14 cellular contexts compared by ENCODE assay signal in genomic region chr16:54280751-54281150, GRCh38. TPM values are rescaled to one million over a fixed set of nuclear protein-coding genes. Genes with fewer than 3 reads are reported as not detected.
DNase-seq lines count a peak whose midpoint lies in the region; ATAC-seq, FAIRE-seq and TF ChIP-seq lines count a peak whose summit lies in the region.
"Had no signal": no experiment of that assay in that cellular context is flagged by ENCODE, and none has a peak within 500 bp of the region (broad histone marks: within the 10 kb centered on the region; RNA-seq: fewer than 3 reads in every experiment).

No MANE protein-coding gene starts in this region.

- H3K4me3 ChIP-seq in A549 (no peak overlapping the region), GM23338 (no peak overlapping the region), WERI-Rb-1 (ENCODE audit: low read depth, low read length) (no peak overlapping the region), dorsolateral prefrontal cortex (no peak overlapping the region)
- H3K4me3 ChIP-seq: coronary artery, uterus had no signal

- H3K27ac ChIP-seq in A549, result no peak overlapping the region
- no peak overlapping the region for H3K27ac ChIP-seq in GM23338 (ENCODE audit: low read depth)
- H3K27ac ChIP-seq in WERI-Rb-1, result no peak overlapping the region
- no peak overlapping the region for H3K27ac ChIP-seq in dorsolateral prefrontal cortex
- H3K27ac ChIP-seq: coronary artery, uterus had no signal

- peaks cover 74% of the 10 kb centered on the region for H3K27me3 ChIP-seq in GM23338 (ENCODE audit: insufficient read depth)
- H3K27me3 ChIP-seq in WERI-Rb-1 (ENCODE audit: insufficient read depth, low read depth, severe bottlenecking), result peaks cover 16% of the 10 kb centered on the region
- peaks cover 4 to 65% (median 53%) of the 10 kb centered on the region in 45 donors for H3K27me3 ChIP-seq in dorsolateral prefrontal cortex

- H3K27me3 Mint-ChIP-seq in GM23338 (ENCODE audit: insufficient read depth, low read depth, poor library complexity), result peaks cover 69% of the 10 kb centered on the region

- POLR2A ChIA-PET in A549 (lab: Yijun Ruan, JAX), result no interaction called here

- peak overlapping the region; percentile 70; the same call in 1 of the 3 replicates for H3K4me3 Mint-ChIP-seq in GM23338
- H3K4me3 Mint-ChIP-seq: immature natural killer cell; T-helper 2 cell treated with Interferon-gamma antibody and Interleukin-4, amounts not matched to agents 5 μg/mL and 100 μg/mL, for 36 hours had no signal

- H4K20me1 ChIP-seq in GM23338 (replicated peaks; ENCODE audit: insufficient read depth), result no peaks in the 10 kb centered on the region; the same call in 1 of the 2 replicates

- ATAC-seq in A549 (no peak), GM23338 (no peak), GM21825 (IDR thresholded peaks at IDR 0.05; ENCODE audit: unreplicated experiment) (no peak), HG02852 (IDR thresholded peaks at IDR 0.05; ENCODE audit: unreplicated experiment) (no peak), GM19328 (IDR thresholded peaks at IDR 0.05; ENCODE audit: unreplicated experiment) (no peak)

- WGBS in A549 (ENCODE audit: missing lambda C conversion rate), result 73% methylated on average over 3 of the region's 3 CpGs

- peaks cover 4% of the 10 kb centered on the region; the same call in 1 of the 2 replicates for H3F3A ChIP-seq in GM23338 (replicated peaks; ENCODE audit: low read depth)

- H3K4me2 ChIP-seq in A549 (peak overlapping the region; percentile 87; the same call in 1 of the 3 replicates), GM23338 (no peak overlapping the region)

- no peak for TF ChIP-seq EP300 in A549 (IDR thresholded peaks at IDR 0.05)

- peaks cover 27% of the 10 kb centered on the region for H3K4me1 Mint-ChIP-seq in GM23338

- no peak for DNase-seq in A549 (ENCODE audit: low read depth in 1 of 2, low spot score in 1 of 2)
- no peak for DNase-seq in GM23338 (ENCODE audit: low spot score)
- peak; percentile 10 for DNase-seq in WERI-Rb-1
- DNase-seq in islet precursor cell, result peak; percentile 43
- no peak for DNase-seq in dorsolateral prefrontal cortex
- DNase-seq: immature natural killer cell, NCI-H1436 treated with DMSO at 0.1 percent for 48 hours, NCI-H524, uterus had no signal

- no peak overlapping the region for H2AFZ ChIP-seq in GM23338

- no peaks in the 10 kb centered on the region for H3K9me3 Mint-ChIP-seq in GM23338
- H3K9me3 Mint-ChIP-seq: immature natural killer cell; T-helper 2 cell treated with Interferon-gamma antibody and Interleukin-4, amounts not matched to agents 5 μg/mL and 100 μg/mL, for 36 hours had no signal

- TF ChIP-seq CTCF in A549 (IDR thresholded peaks at IDR 0.05) (no peak), GM23338 (conservative IDR thresholded peaks at IDR 0.05; ENCODE audit: low read depth in 2 of 2) (no peak), WERI-Rb-1 (IDR thresholded peaks at IDR 0.05; ENCODE audit: low read depth, low read length) (no peak), dorsolateral prefrontal cortex (IDR thresholded peaks at IDR 0.05 in 54 of 56, conservative IDR thresholded peaks at IDR 0.05 in 2 of 56; ENCODE audit: low read depth in 1 of 56, partially characterized antibody in 56 of 56) (no peak)

- TF ChIP-seq POLR2A in A549 (IDR thresholded peaks at IDR 0.05; ENCODE audit: low read length), result no peak

- H3K9me2 ChIP-seq in GM23338 (ENCODE audit: insufficient read depth), result no peaks in the 10 kb centered on the region

- no peak for TF ChIP-seq RAD21 in A549 (conservative IDR thresholded peaks at IDR 0.05 in 1 of 2, IDR thresholded peaks at IDR 0.05 in 1 of 2)

- no peaks in the 10 kb centered on the region for H3K79me2 ChIP-seq in GM23338 (replicated peaks; ENCODE audit: insufficient read depth)

- H3K36me3 ChIP-seq in GM23338 (ENCODE audit: insufficient read depth), result no peaks in the 10 kb centered on the region; the same call in 1 of the 2 replicates
- no peaks in the 10 kb centered on the region for H3K36me3 ChIP-seq in WERI-Rb-1
- H3K36me3 ChIP-seq: uterus had no signal

- no peaks in the 10 kb centered on the region; the same call in 2 of the 3 replicates for H3K36me3 Mint-ChIP-seq in GM23338 (ENCODE audit: low read depth)

- CTCF ChIA-PET in A549 (lab: Yijun Ruan, JAX), result interaction anchor here (0.8 to 2.4 kb wide), 9 partner anchors 8 to 731 kb away, joined by 3 to 12 read pairs (median 3); no protein-coding TSS in a partner anchor

- no peak overlapping the region for H3K27ac Mint-ChIP-seq in GM23338
- H3K27ac Mint-ChIP-seq: immature natural killer cell; T-helper 2 cell treated with Interferon-gamma antibody and Interleukin-4, amounts not matched to agents 5 μg/mL and 100 μg/mL, for 36 hours had no signal

- H3K9me3 ChIP-seq in A549 (no peaks in the 10 kb centered on the region), WERI-Rb-1 (ENCODE audit: severe bottlenecking) (no peaks in the 10 kb centered on the region)
- H3K9me3 ChIP-seq: uterus had no signal

- no peak for FAIRE-seq in A549 (lab: Jason Lieb, UNC)

- intact Hi-C loops in dorsolateral prefrontal cortex (cut with DNase I), result loop anchor here in 1 of 2 donors (10.0 kb wide), 1 partner anchor 654 kb away; the partner anchor contains the start of gene IRX5

- H3K4me1 ChIP-seq in A549, result peaks cover 20% of the 10 kb centered on the region; the same call in 1 of the 3 replicates
- H3K4me1 ChIP-seq in GM23338 (ENCODE audit: insufficient read depth), result peaks cover 16% of the 10 kb centered on the region; the same call in 1 of the 2 replicates

TF ChIP-seq in A549, 52 proteins besides CTCF, POLR2A, EP300 and RAD21 (continues in another document):
- TF ChIP-seq ATOH8 (CRISPR knock-in tag; IDR thresholded peaks at IDR 0.05; ENCODE audit: low read depth) (no peak), PHF8 (IDR thresholded peaks at IDR 0.05; ENCODE audit: borderline replicate concordance, low read depth) (no peak), EHMT2 (IDR thresholded peaks at IDR 0.05; ENCODE audit: low read depth) (no peak), RNF2 (IDR thresholded peaks at IDR 0.05; ENCODE audit: borderline replicate concordance, low read depth) (no peak), KDM5A (IDR thresholded peaks at IDR 0.05) (no peak), NPAS2 (CRISPR knock-in tag; IDR thresholded peaks at IDR 0.05; ENCODE audit: borderline replicate concordance) (no peak), USF2 (IDR thresholded peaks at IDR 0.05) (no peak), FOSL2 (IDR thresholded peaks at IDR 0.05) (no peak), FOSL2 (CRISPR knock-in tag; IDR thresholded peaks at IDR 0.05) (no peak), BHLHE40 (IDR thresholded peaks at IDR 0.05; ENCODE audit: low read depth, low read length) (no peak), SREBF2 (IDR thresholded peaks at IDR 0.05) (no peak)

TF ChIP-seq in GM23338, 12 proteins besides CTCF, POLR2A, EP300 and RAD21 (continues in another document):
- no peak for TF ChIP-seq STAT1 (IDR thresholded peaks at IDR 0.05; ENCODE audit: unreplicated experiment)
- TF ChIP-seq NANOG (IDR thresholded peaks at IDR 0.05; ENCODE audit: borderline replicate concordance), result no peak
- no peak for TF ChIP-seq JUNB (IDR thresholded peaks at IDR 0.05; ENCODE audit: unreplicated experiment)
- no peak for TF ChIP-seq REST (IDR thresholded peaks at IDR 0.05; ENCODE audit: unreplicated experiment)
- TF ChIP-seq EZH2phosphoT487 (IDR thresholded peaks at IDR 0.05; ENCODE audit: unreplicated experiment), result no peak
- no peak for TF ChIP-seq CREB1 (CRISPR knock-in tag; IDR thresholded peaks at IDR 0.05; ENCODE audit: low read depth)
- no peak for TF ChIP-seq EZH2 (IDR thresholded peaks at IDR 0.05; ENCODE audit: low read depth, unreplicated experiment)

RNA-seq across cellular contexts. Expression of gene IRX3, which starts 5.8 kb away (rescaled TPM):
- polyA plus RNA-seq in A549 (2011; rRNA removed) (0.54 and 1.7 TPM in 2 replicates), A549 (2017; fragmentation: RNase III; extraction: RNeasy Plus Mini Kit Qiagen cat#74134 plus additional on column Dnase treatment) (2.6 to 3.7 TPM (median 3.2 TPM) in 3 replicates), GM23338 (2016; fragmentation: Nextera tagmentation; extraction: Ambion mirVana) (1.6 and 2.3 TPM in 2 replicates)
- 1.9 and 2.7 TPM in 2 replicates for polyA plus RNA-seq in A549 (2012; cell fraction: cytosol; rRNA removed)
- polyA plus RNA-seq in A549 (2012; cell fraction: nucleus; rRNA removed), result 2.8 and 3.4 TPM in 2 replicates
- 0.45 and 0.54 TPM in 2 replicates for polyA minus RNA-seq in A549 (2011; rRNA and poly(A)+ RNA removed)
- 0.90 and 1.7 TPM in 2 replicates for total RNA-seq in GM23338 (2014; rRNA removed; shearing (Covaris generic))
- total RNA-seq in dorsolateral prefrontal cortex, result 1 to 10 TPM in 3 of 120 experiments, under 1 TPM in 27, not detected in 90; 0.16 to 2.1 (median 0.51) TPM
- polyA plus RNA-seq: immature natural killer cell had no signal

Comparison
In these comparisons a context has a peak if more than half of its experiments do, and no peak if none do; other contexts are left out.
1. DNase-seq: peak in WERI-Rb-1 (single experiment) and islet precursor cell (single experiment); none in A549 (0 of 2), GM23338 (single experiment) and dorsolateral prefrontal cortex (0 of 10).